3 cellular contexts compared by ENCODE assay signal in genomic region chr5:90504743-90505142, GRCh38.
TF ChIP-seq lines count a peak whose summit lies in the region.

No MANE protein-coding gene starts in this region.

TF ChIP-seq in A549, 52 proteins besides CTCF, POLR2A, EP300 and RAD21:
- no peak for TF ChIP-seq HOXA7 (CRISPR knock-in tag; IDR thresholded peaks at IDR 0.05)
- TF ChIP-seq NR3C1 (IDR thresholded peaks at IDR 0.05), result no peak
- no peak for TF ChIP-seq CHD2 (IDR thresholded peaks at IDR 0.05; ENCODE audit: low read length, partially characterized antibody)
- TF ChIP-seq ZC3H11A (IDR thresholded peaks at IDR 0.05), result no peak
- no peak for TF ChIP-seq ATOH8 (CRISPR knock-in tag; IDR thresholded peaks at IDR 0.05; ENCODE audit: low read depth)
- TF ChIP-seq JUNB (IDR thresholded peaks at IDR 0.05), result no peak
- TF ChIP-seq GATA3 (IDR thresholded peaks at IDR 0.05; ENCODE audit: borderline replicate concordance), result no peak
- TF ChIP-seq POLR2AphosphoS2 (conservative IDR thresholded peaks at IDR 0.05; ENCODE audit: low read length), result no peak
- TF ChIP-seq, protein P1, sequence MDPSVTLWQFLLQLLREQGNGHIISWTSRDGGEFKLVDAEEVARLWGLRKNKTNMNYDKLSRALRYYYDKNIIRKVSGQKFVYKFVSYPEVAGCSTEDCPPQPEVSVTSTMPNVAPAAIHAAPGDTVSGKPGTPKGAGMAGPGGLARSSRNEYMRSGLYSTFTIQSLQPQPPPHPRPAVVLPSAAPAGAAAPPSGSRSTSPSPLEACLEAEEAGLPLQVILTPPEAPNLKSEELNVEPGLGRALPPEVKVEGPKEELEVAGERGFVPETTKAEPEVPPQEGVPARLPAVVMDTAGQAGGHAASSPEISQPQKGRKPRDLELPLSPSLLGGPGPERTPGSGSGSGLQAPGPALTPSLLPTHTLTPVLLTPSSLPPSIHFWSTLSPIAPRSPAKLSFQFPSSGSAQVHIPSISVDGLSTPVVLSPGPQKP (IDR thresholded peaks at IDR 0.05; ENCODE audit: low read depth, low read length), result no peak
- TF ChIP-seq RNF2 (IDR thresholded peaks at IDR 0.05; ENCODE audit: borderline replicate concordance, low read depth), result no peak
- no peak for TF ChIP-seq RARB (CRISPR knock-in tag; IDR thresholded peaks at IDR 0.05)
- TF ChIP-seq KDM1A (IDR thresholded peaks at IDR 0.05; ENCODE audit: low read depth), result no peak
- TF ChIP-seq HOXB13 (CRISPR knock-in tag; IDR thresholded peaks at IDR 0.05; ENCODE audit: low read depth), result no peak
- no peak for TF ChIP-seq ZNF302 (CRISPR knock-in tag; IDR thresholded peaks at IDR 0.05)
- TF ChIP-seq BHLHE40 (IDR thresholded peaks at IDR 0.05; ENCODE audit: low read depth, low read length), result no peak
- TF ChIP-seq, protein P2, sequence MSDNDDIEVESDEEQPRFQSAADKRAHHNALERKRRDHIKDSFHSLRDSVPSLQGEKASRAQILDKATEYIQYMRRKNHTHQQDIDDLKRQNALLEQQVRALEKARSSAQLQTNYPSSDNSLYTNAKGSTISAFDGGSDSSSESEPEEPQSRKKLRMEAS (IDR thresholded peaks at IDR 0.05), result no peak
- TF ChIP-seq MYC (IDR thresholded peaks at IDR 0.05; ENCODE audit: borderline replicate concordance, low read length), result no peak
- no peak for TF ChIP-seq CBX2 (IDR thresholded peaks at IDR 0.05; ENCODE audit: borderline replicate concordance, low read depth)
- TF ChIP-seq, protein P3, sequence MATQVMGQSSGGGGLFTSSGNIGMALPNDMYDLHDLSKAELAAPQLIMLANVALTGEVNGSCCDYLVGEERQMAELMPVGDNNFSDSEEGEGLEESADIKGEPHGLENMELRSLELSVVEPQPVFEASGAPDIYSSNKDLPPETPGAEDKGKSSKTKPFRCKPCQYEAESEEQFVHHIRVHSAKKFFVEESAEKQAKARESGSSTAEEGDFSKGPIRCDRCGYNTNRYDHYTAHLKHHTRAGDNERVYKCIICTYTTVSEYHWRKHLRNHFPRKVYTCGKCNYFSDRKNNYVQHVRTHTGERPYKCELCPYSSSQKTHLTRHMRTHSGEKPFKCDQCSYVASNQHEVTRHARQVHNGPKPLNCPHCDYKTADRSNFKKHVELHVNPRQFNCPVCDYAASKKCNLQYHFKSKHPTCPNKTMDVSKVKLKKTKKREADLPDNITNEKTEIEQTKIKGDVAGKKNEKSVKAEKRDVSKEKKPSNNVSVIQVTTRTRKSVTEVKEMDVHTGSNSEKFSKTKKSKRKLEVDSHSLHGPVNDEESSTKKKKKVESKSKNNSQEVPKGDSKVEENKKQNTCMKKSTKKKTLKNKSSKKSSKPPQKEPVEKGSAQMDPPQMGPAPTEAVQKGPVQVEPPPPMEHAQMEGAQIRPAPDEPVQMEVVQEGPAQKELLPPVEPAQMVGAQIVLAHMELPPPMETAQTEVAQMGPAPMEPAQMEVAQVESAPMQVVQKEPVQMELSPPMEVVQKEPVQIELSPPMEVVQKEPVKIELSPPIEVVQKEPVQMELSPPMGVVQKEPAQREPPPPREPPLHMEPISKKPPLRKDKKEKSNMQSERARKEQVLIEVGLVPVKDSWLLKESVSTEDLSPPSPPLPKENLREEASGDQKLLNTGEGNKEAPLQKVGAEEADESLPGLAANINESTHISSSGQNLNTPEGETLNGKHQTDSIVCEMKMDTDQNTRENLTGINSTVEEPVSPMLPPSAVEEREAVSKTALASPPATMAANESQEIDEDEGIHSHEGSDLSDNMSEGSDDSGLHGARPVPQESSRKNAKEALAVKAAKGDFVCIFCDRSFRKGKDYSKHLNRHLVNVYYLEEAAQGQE (IDR thresholded peaks at IDR 0.05), result no peak
- TF ChIP-seq FOSB (CRISPR knock-in tag; IDR thresholded peaks at IDR 0.05), result no peak

TF ChIP-seq in HEK293T, 16 proteins besides CTCF, POLR2A, EP300 and RAD21:
- TF ChIP-seq LEF1 (IDR thresholded peaks at IDR 0.05; ENCODE audit: borderline replicate concordance), result no peak
- no peak for TF ChIP-seq ELF4 (IDR thresholded peaks at IDR 0.05)
- TF ChIP-seq TARDBP (IDR thresholded peaks at IDR 0.05), result no peak
- TF ChIP-seq FOXM1 (IDR thresholded peaks at IDR 0.05; ENCODE audit: borderline replicate concordance), result no peak
- TF ChIP-seq HDGF (IDR thresholded peaks at IDR 0.05; ENCODE audit: borderline replicate concordance), result no peak
- TF ChIP-seq, protein P4, sequence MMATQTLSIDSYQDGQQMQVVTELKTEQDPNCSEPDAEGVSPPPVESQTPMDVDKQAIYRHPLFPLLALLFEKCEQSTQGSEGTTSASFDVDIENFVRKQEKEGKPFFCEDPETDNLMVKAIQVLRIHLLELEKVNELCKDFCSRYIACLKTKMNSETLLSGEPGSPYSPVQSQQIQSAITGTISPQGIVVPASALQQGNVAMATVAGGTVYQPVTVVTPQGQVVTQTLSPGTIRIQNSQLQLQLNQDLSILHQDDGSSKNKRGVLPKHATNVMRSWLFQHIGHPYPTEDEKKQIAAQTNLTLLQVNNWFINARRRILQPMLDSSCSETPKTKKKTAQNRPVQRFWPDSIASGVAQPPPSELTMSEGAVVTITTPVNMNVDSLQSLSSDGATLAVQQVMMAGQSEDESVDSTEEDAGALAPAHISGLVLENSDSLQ (IDR thresholded peaks at IDR 0.05), result 0 out of 2 replicates have a peak, but pooled peaks have one; percentile 4
- no peak for TF ChIP-seq ARNT (IDR thresholded peaks at IDR 0.05)
TF ChIP-seq in HEK293T: peak in this region for 1.

TF ChIP-seq in endothelial cell of umbilical vein, 7 proteins besides CTCF, POLR2A, EP300 and RAD21:
- TF ChIP-seq EZH2 (IDR thresholded peaks at IDR 0.05; ENCODE audit: borderline replicate concordance, low read depth, low read length, severe bottlenecking) (no peak), JUN (IDR thresholded peaks at IDR 0.05; ENCODE audit: borderline replicate concordance, insufficient read depth, insufficient read length, low read depth) (no peak), GATA2 (IDR thresholded peaks at IDR 0.05; ENCODE audit: insufficient read depth, insufficient read length, low read depth, low read length) (no peak), POLR2AphosphoS5 (IDR thresholded peaks at IDR 0.05; ENCODE audit: insufficient read depth, low read depth, low read length) (no peak), MYC (IDR thresholded peaks at IDR 0.05; ENCODE audit: low read depth, low read length) (no peak), FOS (IDR thresholded peaks at IDR 0.05; ENCODE audit: borderline replicate concordance, insufficient read depth, low read length) (no peak)
- TF ChIP-seq, protein P2 (IDR thresholded peaks at IDR 0.05; ENCODE audit: insufficient read depth, insufficient read length), result no peak
TF ChIP-seq in endothelial cell of umbilical vein: peak in this region for 0.
